26 cellular contexts compared by ENCODE assay signal in the genomic region with DNA sequence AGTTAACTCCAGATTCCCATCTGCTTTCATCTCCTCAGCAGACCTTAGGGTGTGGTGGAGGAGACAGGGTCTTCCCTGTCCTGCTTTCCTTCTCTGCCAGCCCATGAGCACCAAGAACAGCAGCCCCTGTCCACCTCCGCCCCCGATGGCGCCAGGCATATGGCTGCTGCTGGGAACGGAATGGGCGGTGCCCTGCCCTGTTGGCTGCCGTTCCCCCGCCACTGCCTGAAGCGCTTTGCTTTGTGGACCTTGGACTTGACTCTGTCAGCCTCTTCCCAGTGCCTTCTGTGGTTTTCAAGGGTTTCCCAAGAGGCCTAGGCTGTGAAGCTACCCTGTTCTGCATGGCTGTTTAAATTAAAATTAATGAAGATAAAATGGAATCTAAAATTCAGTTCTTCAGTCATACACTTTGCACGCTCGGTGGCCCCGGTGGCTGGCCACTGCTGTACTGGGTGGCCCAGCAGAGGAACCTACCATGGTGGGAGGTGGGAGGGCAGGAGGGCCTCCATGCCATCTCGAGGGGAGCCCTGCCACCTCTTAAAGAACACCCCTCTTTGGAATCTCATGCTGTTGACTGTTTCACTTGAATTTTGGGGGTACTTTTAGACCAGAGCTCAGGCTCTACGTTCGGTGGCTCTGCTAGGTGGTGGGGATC.
DNase-seq lines count a peak whose midpoint lies in the region; ATAC-seq, FAIRE-seq and TF ChIP-seq lines count a peak whose summit lies in the region.
"Had no signal": no experiment of that assay in that cellular context is flagged by ENCODE, and none has a peak within 500 bp of the region (broad histone marks: within the 10 kb centered on the region; RNA-seq: fewer than 3 reads in every experiment).

No MANE protein-coding gene starts in this region.

- FAIRE-seq in GM12891 (lab: Jason Lieb, UNC), result no peak
- FAIRE-seq: endometrium, H54 had no signal

- intact Hi-C loops in spleen (cut with DNase I; ENCODE audit: low total_unique reads) (no loop called here), vagina (cut with DNase I) (no loop called here)

- DNase-seq in Peyer's patch, result peak in 2 of 3 donors; percentile 77 to 82
- no peak for DNase-seq in left lobe of liver (ENCODE audit: low spot score)
- DNase-seq in spleen, result peak; percentile 41
- DNase-seq in GM12891 (ENCODE audit: insufficient read length, low spot score), result no peak
- no peak for DNase-seq in vagina (ENCODE audit: extremely low spot score in 2 of 2)
- DNase-seq: activated B cell treated with CpG ODN at 0.5 μM for 24 hours; activated CD4-positive, alpha-beta T cell treated with anti-CD3 and anti-CD28 coated beads, Interleukin-2, amount 50 U/mL, for 4 hours; activated CD8-positive, alpha-beta memory T cell treated with anti-CD3 and anti-CD28 coated beads, Interleukin-2, amount 50 U/mL, for 4 hours; activated gamma-delta T cell; adrenal gland; DMS 273 treated with DMSO at 0.1 percent for 48 hours; MM.1S; NCI-H1694 treated with DMSO at 0.1 percent for 48 hours; NCI-H2171 treated with DMSO at 0.1 percent for 48 hours; NCI-H69; T-helper 9 cell had no signal

- H3K4me1 ChIP-seq in BLaER1 treated with 17β-estradiol and CSF1 and Interleukin-3, amounts not matched to agents 10 nM and 100 nM, result peaks cover 7 to 50% (median 37%) of the 10 kb centered on the region in 10 experiments; a peak in 19 of 20 replicates
- H3K4me1 ChIP-seq in Peyer's patch (peaks cover 0 to 5% (median 0%) of the 10 kb centered on the region in 4 donors), spleen (no peaks in the 10 kb centered on the region), vagina (no peaks in the 10 kb centered on the region)
- H3K4me1 ChIP-seq: adrenal gland, breast epithelium, left lung had no signal

- 91 to 98% (median 94%) methylated on average over 14 of the region's 14 CpGs for WGBS in spleen, 5 donors

- H3K27me3 ChIP-seq in BLaER1 treated with 17β-estradiol and CSF1 and Interleukin-3, amounts not matched to agents 10 nM and 100 nM, result no peaks in the 10 kb centered on the region
- H3K27me3 ChIP-seq in Peyer's patch, result no peaks in the 10 kb centered on the region
- H3K27me3 ChIP-seq in spleen (replicated peaks in 1 of 7), result no peaks in the 10 kb centered on the region
- no peaks in the 10 kb centered on the region for H3K27me3 ChIP-seq in vagina
- H3K27me3 ChIP-seq: adrenal gland, breast epithelium, left lung, neutrophil had no signal

- peaks cover 18 to 30% (median 26%) of the 10 kb centered on the region in 11 experiments for H3K9me3 ChIP-seq in BLaER1 treated with 17β-estradiol and CSF1 and Interleukin-3, amounts not matched to agents 10 nM and 100 nM (replicated peaks in 1 of 11)
- H3K9me3 ChIP-seq in Peyer's patch (peaks cover 0 to 7% (median 0%) of the 10 kb centered on the region in 4 donors), spleen (peaks cover 0 to 30% (median 23%) of the 10 kb centered on the region in 8 donors), vagina (no peaks in the 10 kb centered on the region)
- H3K9me3 ChIP-seq: neutrophil had no signal

- H3K36me3 ChIP-seq in BLaER1 treated with 17β-estradiol and CSF1 and Interleukin-3, amounts not matched to agents 10 nM and 100 nM, result peaks cover 16 to 86% (median 36%) of the 10 kb centered on the region in 11 experiments
- H3K36me3 ChIP-seq in Peyer's patch, result peaks cover 0 to 60% (median 0%) of the 10 kb centered on the region in 3 donors
- peaks cover 0 to 98% (median 39%) of the 10 kb centered on the region in 6 donors for H3K36me3 ChIP-seq in spleen
- H3K36me3 ChIP-seq in vagina, result peaks cover 0 to 12% of the 10 kb centered on the region in 2 donors
- H3K36me3 ChIP-seq: breast epithelium had no signal

- H3K4me2 ChIP-seq in BLaER1 treated with 17β-estradiol and CSF1 and Interleukin-3, amounts not matched to agents 10 nM and 100 nM, result peak overlapping the region; percentile 29 to 81 (median 69); a peak in 20 of 22 replicates

- no peak overlapping the region for H3K4me3 ChIP-seq in BLaER1 treated with 17β-estradiol and CSF1 and Interleukin-3, amounts not matched to agents 10 nM and 100 nM
- H3K4me3 ChIP-seq in Peyer's patch (no peak overlapping the region), spleen (no peak overlapping the region), vagina (no peak overlapping the region)
- H3K4me3 ChIP-seq: adrenal gland, breast epithelium, left lung had no signal

- peak; percentile 80 for ATAC-seq in left lobe of liver
- no peak for ATAC-seq in GM19463 (IDR thresholded peaks at IDR 0.05; ENCODE audit: unreplicated experiment)
- no peak for ATAC-seq in GM21619 (IDR thresholded peaks at IDR 0.05; ENCODE audit: unreplicated experiment)
- ATAC-seq: left lung had no signal

- peaks cover 0 to 73% (median 43%) of the 10 kb centered on the region in 11 experiments; a peak in 18 of 22 replicates for H4K20me1 ChIP-seq in BLaER1 treated with 17β-estradiol and CSF1 and Interleukin-3, amounts not matched to agents 10 nM and 100 nM

- H3K27ac ChIP-seq in BLaER1 treated with 17β-estradiol and CSF1 and Interleukin-3, amounts not matched to agents 10 nM and 100 nM, result no peak overlapping the region
- H3K27ac ChIP-seq in Peyer's patch (peak overlapping the region in 1 of 4 donors; percentile 30), spleen (no peak overlapping the region), vagina (no peak overlapping the region)
- H3K27ac ChIP-seq: adrenal gland, breast epithelium, HL-60, left lung, neutrophil, RWPE1 had no signal

- TF ChIP-seq POLR2A in Peyer's patch (IDR thresholded peaks at IDR 0.05) (no peak), spleen (IDR thresholded peaks at IDR 0.05) (no peak), GM12891 (IDR thresholded peaks at IDR 0.05; ENCODE audit: low read depth, low read length) (no peak), vagina (IDR thresholded peaks at IDR 0.05) (no peak)

- TF ChIP-seq CTCF in Peyer's patch (IDR thresholded peaks at IDR 0.05) (no peak), spleen (IDR thresholded peaks at IDR 0.05 in 8 of 11, conservative IDR thresholded peaks at IDR 0.05 in 3 of 11) (no peak), vagina (IDR thresholded peaks at IDR 0.05) (no peak)

- H3K9ac ChIP-seq in BLaER1 treated with 17β-estradiol and CSF1 and Interleukin-3, amounts not matched to agents 10 nM and 100 nM, result peak overlapping the region in 1 of 11 experiments; percentile 14; a peak in 1 of 22 replicates

TF ChIP-seq in GM12891, 5 proteins besides CTCF, POLR2A, EP300 and RAD21:
- no peak for TF ChIP-seq SPI1 (IDR thresholded peaks at IDR 0.05; ENCODE audit: low read depth, low read length)
- no peak for TF ChIP-seq POU2F2 (IDR thresholded peaks at IDR 0.05; ENCODE audit: low read depth, low read length)
- no peak for TF ChIP-seq TAF1 (IDR thresholded peaks at IDR 0.05; ENCODE audit: low read depth, low read length)
- TF ChIP-seq POLR2AphosphoS5 (IDR thresholded peaks at IDR 0.05; ENCODE audit: low read depth, low read length), result no peak
- TF ChIP-seq PAX5 (IDR thresholded peaks at IDR 0.05; ENCODE audit: insufficient read depth, low read length, severe bottlenecking), result no peak

Comparison
In these comparisons a context has a peak if more than half of its experiments do, and no peak if none do; other contexts are left out.
1. DNase-seq: peak in Peyer's patch (2 of 3) and spleen (single experiment); none in left lobe of liver (single experiment), GM12891 (single experiment) and vagina (0 of 2).